Comparison of ENCODE assay signal across 8 cellular contexts in genomic region chr3:130136337-130136736, GRCh38. TPM values are rescaled to one million over a fixed set of nuclear protein-coding genes. Genes with fewer than 3 reads are reported as not detected.
DNase-seq lines count a peak whose midpoint lies in the region; ATAC-seq and TF ChIP-seq lines count a peak whose summit lies in the region.
"Not testable (repeated sequence)": the region's sequence is repeated elsewhere in the genome, so short reads cannot be mapped to it uniquely, and the experiment has no call there.
"Had no signal": no experiment of that assay in that cellular context is flagged by ENCODE, and none has a peak within 500 bp of the region (broad histone marks: within the 10 kb centered on the region; RNA-seq: fewer than 3 reads in every experiment).

No MANE protein-coding gene starts in this region.

- not testable (repeated sequence) for H3K79me2 ChIP-seq in PC-3 (ENCODE audit: low read length); mesendoderm (ENCODE audit: control insufficient read depth, insufficient read depth, low read length); osteoblast (ENCODE audit: insufficient read depth, low read length)

- H3K4me1 Mint-ChIP-seq in HFFc6 (ENCODE audit: low read depth) (peaks cover 15% of the 10 kb centered on the region), endodermal cell (peaks cover 44% of the 10 kb centered on the region)

- H3K23ac ChIP-seq in mesendoderm (ENCODE audit: low read length), result not testable (repeated sequence)

- intact Hi-C loops in PC-3 (cut with micrococcal nuclease), result not testable (repeated sequence)

- not testable (repeated sequence) for H2AFZ ChIP-seq in PC-3 (ENCODE audit: low read length); osteoblast (ENCODE audit: low read length)

- not testable (repeated sequence) for H2BK15ac ChIP-seq in mesendoderm (replicated peaks; ENCODE audit: low read depth)

- not testable (repeated sequence) for H3K9me3 Mint-ChIP-seq in HFFc6, endodermal cell

- 66 to 84% methylated on average over 6 to 7 of the region's 7 CpGs for WGBS in endodermal cell (ENCODE audit: insufficient coverage in 1 of 2, insufficient read length in 1 of 2), 2 experiments
- WGBS in mesendoderm (ENCODE audit: extremely low coverage, insufficient coverage, low lambda C conversion rate), result no CpG with 5 or more reads among the region's 7 CpGs

- not testable (repeated sequence) for H2AK5ac ChIP-seq in mesendoderm (ENCODE audit: low read length)

- H2BK120ac ChIP-seq in mesendoderm (ENCODE audit: low read depth, low read length), result peak overlapping the region; percentile 92

- H4K8ac ChIP-seq in mesendoderm (ENCODE audit: low read depth, low read length), result not testable (repeated sequence)

- peak overlapping the region; percentile 68 for H3K4ac ChIP-seq in mesendoderm (ENCODE audit: low read depth, low read length)

- POLR2A ChIA-PET in PC-3 (lab: Charles Lee; ENCODE audit: unreplicated experiment), result not testable (repeated sequence)

- ATAC-seq in PC-3, result not testable (repeated sequence)

- not testable (repeated sequence) for BruUV-seq in PC-3 (replicated peaks; lab: Mats Ljungman, UMichigan)

- not testable (repeated sequence) for H3K27ac Mint-ChIP-seq in HFFc6
- peak overlapping the region; percentile 67 for H3K27ac Mint-ChIP-seq in endodermal cell

- H3F3A ChIP-seq in PC-3 (ENCODE audit: low read length, unreplicated experiment), result not testable (repeated sequence)

- H3K36me3 ChIP-seq in PC-3 (ENCODE audit: low read depth, low read length); WERI-Rb-1; endodermal cell (ENCODE audit: control insufficient read depth, insufficient read depth, low read length); mesendoderm (ENCODE audit: control insufficient read depth, insufficient read depth, low read length); osteoblast (ENCODE audit: insufficient read depth, low read length): not testable (repeated sequence)

- peak; percentile 44 for TF ChIP-seq CTCF in HFFc6 (IDR thresholded peaks at IDR 0.05)
- TF ChIP-seq CTCF in PC-3 (conservative IDR thresholded peaks at IDR 0.05; ENCODE audit: low read depth, low read length), result 0 out of 2 replicates have a peak, but pooled peaks have one; percentile 12
- peak; percentile 22; the same call in 1 of the 2 replicates for TF ChIP-seq CTCF in WERI-Rb-1 (IDR thresholded peaks at IDR 0.05; ENCODE audit: low read depth, low read length)
- peak; percentile 62 for TF ChIP-seq CTCF in endodermal cell (conservative IDR thresholded peaks at IDR 0.05)
- TF ChIP-seq CTCF in osteoblast (IDR thresholded peaks at IDR 0.05; ENCODE audit: extremely low read depth, low read depth, low read length), result peak; percentile 9

- H3K9me2 ChIP-seq in PC-3 (replicated peaks; ENCODE audit: low read length), result not testable (repeated sequence)

- H4K20me1 ChIP-seq in PC-3 (ENCODE audit: low read length); osteoblast (ENCODE audit: insufficient read depth, low read length): not testable (repeated sequence)

- CTCF ChIA-PET in PC-3 (lab: Charles Lee), result interaction anchor here (0.6 kb wide), 1 partner anchor 294 kb away, joined by 3 read pairs; no protein-coding TSS in a partner anchor

- H3K18ac ChIP-seq in mesendoderm (ENCODE audit: low read length), result peak overlapping the region; percentile 92

- H3K9ac ChIP-seq in PC-3 (ENCODE audit: low read length); endodermal cell (ENCODE audit: extremely low read depth, low read length, poor library complexity, severe bottlenecking): not testable (repeated sequence)
- H3K9ac ChIP-seq in mesendoderm (ENCODE audit: low read length), result peak overlapping the region; percentile 50

- not testable (repeated sequence) for H3K4me3 Mint-ChIP-seq in HFFc6, endodermal cell

- not testable (repeated sequence) for H3K27ac ChIP-seq in PC-3 (ENCODE audit: low read length); WERI-Rb-1; endodermal cell (ENCODE audit: low read depth, low read length); osteoblast (ENCODE audit: low read depth, low read length)
- peak overlapping the region; percentile 59 for H3K27ac ChIP-seq in mesendoderm (ENCODE audit: low read depth, low read length)

- peak overlapping the region; percentile 91 for H2BK5ac ChIP-seq in mesendoderm (ENCODE audit: low read length)

- H3K9me3 ChIP-seq in PC-3 (ENCODE audit: low read length); WERI-Rb-1 (ENCODE audit: severe bottlenecking); endodermal cell (ENCODE audit: control insufficient read depth, low read length); osteoblast (ENCODE audit: low read depth, low read length): not testable (repeated sequence)

- not testable (repeated sequence) for H3K4me3 ChIP-seq in PC-3 (ENCODE audit: low read length); WERI-Rb-1 (ENCODE audit: low read depth, low read length); endodermal cell (ENCODE audit: low read length); mesendoderm (ENCODE audit: low read length); osteoblast (ENCODE audit: insufficient read depth, low read length)

- H4K5ac ChIP-seq in mesendoderm (ENCODE audit: low read length), result not testable (repeated sequence)

- H3K4me1 ChIP-seq in PC-3 (ENCODE audit: insufficient read depth, low read length); endodermal cell (ENCODE audit: control insufficient read depth, insufficient read depth, low read length); mesendoderm (ENCODE audit: control insufficient read depth, low read depth, low read length); osteoblast (ENCODE audit: insufficient read depth, low read length): not testable (repeated sequence)

- DNase-seq in ELF-1 (ENCODE audit: low read depth, low spot score), result peak; percentile 17
- not testable (repeated sequence) for DNase-seq in HFFc6; osteoblast (ENCODE audit: insufficient read length, low spot score, missing footprints)
- DNase-seq in PC-3, result peak; percentile 9
- peak; percentile 28 for DNase-seq in WERI-Rb-1
- peak; percentile 63 for DNase-seq in endodermal cell
- peak; percentile 66 for DNase-seq in mesendoderm

- H3K4me2 ChIP-seq in PC-3 (ENCODE audit: low read length); mesendoderm (ENCODE audit: low read length); osteoblast (ENCODE audit: insufficient read depth, low read length): not testable (repeated sequence)

- H3K27me3 ChIP-seq in PC-3 (ENCODE audit: low read length); WERI-Rb-1 (ENCODE audit: insufficient read depth, low read depth, severe bottlenecking); endodermal cell (ENCODE audit: control insufficient read depth, insufficient read depth, low read length, poor library complexity, severe bottlenecking); mesendoderm (ENCODE audit: insufficient read depth, low read length, poor library complexity); osteoblast (ENCODE audit: insufficient read depth, low read length): not testable (repeated sequence)

- not testable (repeated sequence) for H3K27me3 Mint-ChIP-seq in HFFc6 (ENCODE audit: insufficient read depth); endodermal cell (ENCODE audit: insufficient read depth)

- peak overlapping the region; percentile 80 for H3K56ac ChIP-seq in mesendoderm (ENCODE audit: low read length)

- not testable (repeated sequence) for H3K36me3 Mint-ChIP-seq in HFFc6 (ENCODE audit: low read depth); endodermal cell (ENCODE audit: low read depth)

- H3K79me1 ChIP-seq in mesendoderm (ENCODE audit: low read length), result not testable (repeated sequence)

RNA-seq across cellular contexts. Expression of gene ALG1L2, which starts 54.7 kb away (rescaled TPM):
- under 1 TPM in 4 of 6 experiments, not detected in 2; 0.32 to 0.85 (median 0.46) TPM for total RNA-seq in HFFc6 (2021; fragmentation: NEBNext Ultra II Directional; extraction: Animal tissue kit (Norgen Biotek cat#: 25700))
- total RNA-seq in PC-3 (2014; rRNA removed), result not detected in 2 replicates
- 10 to 100 TPM in 1 of 2 donors, 1 to 10 TPM in 1; 5.2 to 10.1 TPM for total RNA-seq in endodermal cell
- polyA plus RNA-seq in endodermal cell (2013, experiment 1 of 2), result 0.93 TPM
- polyA plus RNA-seq in endodermal cell (2013, experiment 2 of 2), result 0.87 TPM
- polyA plus RNA-seq in mesendoderm (2013, experiment 1 of 2), result 0.17 TPM
- polyA plus RNA-seq in mesendoderm (2013, experiment 2 of 2), result 0.14 TPM
- 0.29 TPM in 1 of 2 replicates, not detected in the other for total RNA-seq in osteoblast
- total RNA-seq: GM12878 had no signal

Comparison
In these comparisons a context has a peak if more than half of its experiments do, and no peak if none do; other contexts are left out.
1. CTCF ChIP-seq: peak in every context shown above with its lines; median percentile 62 in endodermal cell; 44 in HFFc6; 22 in WERI-Rb-1; 12 in PC-3; 9 in osteoblast.